In genomic region chr3:177317247-177317646, GRCh38 we compare ENCODE assay signal across 16 cellular contexts.
DNase-seq lines count a peak whose midpoint lies in the region; ATAC-seq and TF ChIP-seq lines count a peak whose summit lies in the region.
"Had no signal": no experiment of that assay in that cellular context is flagged by ENCODE, and none has a peak within 500 bp of the region (broad histone marks: within the 10 kb centered on the region; RNA-seq: fewer than 3 reads in every experiment).

No MANE protein-coding gene starts in this region.

- DNase-seq in stimulated activated naive CD8-positive, alpha-beta T cell treated with anti-CD3 and anti-CD28 coated beads, Interleukin-15, Interleukin-2, amounts not matched to agents 100 U/mL and 50 U/mL, for 24 hours = no peak
- DNase-seq in activated B cell treated with CpG ODN at 0.5 μM for 24 hours (no peak), immature natural killer cell (no peak), cardiac septum (ENCODE audit: low spot score) (no peak), omental fat pad (ENCODE audit: low spot score) (no peak)
- DNase-seq: Kasumi-1, NCI-H1417 treated with DMSO at 0.1 percent for 48 hours, NCI-H187, NCI-H446, NCI-H526, Right ventricle myocardium superior had no signal

- H3K4me1 Mint-ChIP-seq in stimulated activated naive CD8-positive, alpha-beta T cell treated with anti-CD3 and anti-CD28 coated beads, Interleukin-15, Interleukin-2, amounts not matched to agents 100 ng/mL and 50 ng/mL, for 24 hours (ENCODE audit: low read depth) = peaks cover 59% of the 10 kb centered on the region
- peaks cover 58% of the 10 kb centered on the region for H3K4me1 Mint-ChIP-seq in activated B cell treated with CpG ODN at 0.5 μM for 24 hours
- peaks cover 19 to 34% of the 10 kb centered on the region in 2 donors for H3K4me1 Mint-ChIP-seq in immature natural killer cell

- intact Hi-C loops in activated B cell treated with CpG ODN at 0.5 μM for 24 hours (cut with micrococcal nuclease) (loop anchor here (5.0 kb wide), 1 partner anchor 265 kb away; no protein-coding TSS in a partner anchor), cardiac septum (cut with DNase I) (no loop called here)

- H3K4me3 Mint-ChIP-seq in stimulated activated naive CD8-positive, alpha-beta T cell treated with anti-CD3 and anti-CD28 coated beads, Interleukin-15, Interleukin-2, amounts not matched to agents 100 ng/mL and 50 ng/mL, for 24 hours = peak overlapping the region; percentile 57
- H3K4me3 Mint-ChIP-seq in activated B cell treated with CpG ODN at 0.5 μM for 24 hours (peak overlapping the region; percentile 70), immature natural killer cell (peak overlapping the region in 3 of 5 donors; percentile 49 to 73 (median 71))
- H3K4me3 Mint-ChIP-seq: CD14-positive monocyte, GM23338 had no signal

- POLR2A ChIA-PET in activated B cell treated with CpG ODN at 0.5 μM for 24 hours (lab: Charles Lee) = interaction anchor here (0.6 to 1.7 kb wide), 14 partner anchors 21 to 173 kb away, joined by 3 to 20 read pairs (median 6); partner anchors contain the start of gene TBL1XR1

- H3K9me3 Mint-ChIP-seq in stimulated activated naive CD8-positive, alpha-beta T cell treated with anti-CD3 and anti-CD28 coated beads, Interleukin-15, Interleukin-2, amounts not matched to agents 100 ng/mL and 50 ng/mL, for 24 hours = peaks cover 5% of the 10 kb centered on the region
- H3K9me3 Mint-ChIP-seq in activated B cell treated with CpG ODN at 0.5 μM for 24 hours = peaks cover 5% of the 10 kb centered on the region
- peaks cover 0 to 2% (median under 1%) of the 10 kb centered on the region in 6 donors for H3K9me3 Mint-ChIP-seq in immature natural killer cell

- peak overlapping the region; percentile 83 for H3K27ac Mint-ChIP-seq in stimulated activated naive CD8-positive, alpha-beta T cell treated with anti-CD3 and anti-CD28 coated beads, Interleukin-15, Interleukin-2, amounts not matched to agents 100 ng/mL and 50 ng/mL, for 24 hours
- H3K27ac Mint-ChIP-seq in activated B cell treated with CpG ODN at 0.5 μM for 24 hours (peak overlapping the region; percentile 94), immature natural killer cell (peak overlapping the region in 1 of 6 donors; percentile 81)
- H3K27ac Mint-ChIP-seq: GM23338 had no signal

- H3K36me3 Mint-ChIP-seq in stimulated activated naive CD8-positive, alpha-beta T cell treated with anti-CD3 and anti-CD28 coated beads, Interleukin-15, Interleukin-2, amounts not matched to agents 100 ng/mL and 50 ng/mL, for 24 hours (ENCODE audit: low read depth) = peaks cover 6% of the 10 kb centered on the region
- no peaks in the 10 kb centered on the region for H3K36me3 Mint-ChIP-seq in activated B cell treated with CpG ODN at 0.5 μM for 24 hours (ENCODE audit: low read depth)
- peaks cover 0 to 3% (median 0%) of the 10 kb centered on the region in 3 donors for H3K36me3 Mint-ChIP-seq in immature natural killer cell
- H3K36me3 Mint-ChIP-seq: CD14-positive monocyte had no signal

- TF ChIP-seq CTCF in activated B cell treated with CpG ODN at 0.5 μM for 24 hours (IDR thresholded peaks at IDR 0.05) (no peak), omental fat pad (IDR thresholded peaks at IDR 0.05) (no peak)

- H3K27me3 Mint-ChIP-seq in stimulated activated naive CD8-positive, alpha-beta T cell treated with anti-CD3 and anti-CD28 coated beads, Interleukin-15, Interleukin-2, amounts not matched to agents 100 ng/mL and 50 ng/mL, for 24 hours = no peaks in the 10 kb centered on the region
- no peaks in the 10 kb centered on the region for H3K27me3 Mint-ChIP-seq in activated B cell treated with CpG ODN at 0.5 μM for 24 hours
- peaks cover 5 to 8% (median 5%) of the 10 kb centered on the region in 3 donors for H3K27me3 Mint-ChIP-seq in immature natural killer cell (ENCODE audit: low read depth in 3 of 3)

- CTCF ChIA-PET in activated B cell treated with CpG ODN at 0.5 μM for 24 hours (lab: Charles Lee) = no interaction called here

- no peak for ATAC-seq in stimulated activated naive CD8-positive, alpha-beta T cell treated with anti-CD3 and anti-CD28 coated beads, Interleukin-15, Interleukin-2, amounts not matched to agents 100 U/mL and 50 U/mL, for 24 hours
- ATAC-seq in activated B cell treated with CpG ODN at 0.5 μM for 24 hours (ENCODE audit: low read depth) (no peak), omental fat pad (ENCODE audit: low FRiP score) (no peak), HG02571 (IDR thresholded peaks at IDR 0.05; ENCODE audit: unreplicated experiment) (no peak)
- ATAC-seq: GM23338, HCT116 had no signal
